ENCODE assay signal across 8 cellular contexts in genomic region chr12:109739747-109740693, GRCh38. TPM values are rescaled to one million over a fixed set of nuclear protein-coding genes. Genes with fewer than 3 reads are reported as not detected.
DNase-seq lines count a peak whose midpoint lies in the region; ATAC-seq and TF ChIP-seq lines count a peak whose summit lies in the region.
"Had no signal": no experiment of that assay in that cellular context is flagged by ENCODE, and none has a peak within 500 bp of the region (broad histone marks: within the 10 kb centered on the region; RNA-seq: fewer than 3 reads in every experiment).

No MANE protein-coding gene starts in this region.

- peaks cover 14% of the 10 kb centered on the region; the same call in 1 of the 2 replicates for H3K27me3 ChIP-seq in IMR-90 (ENCODE audit: control insufficient read depth, insufficient read depth, low read length)
- peaks cover 12% of the 10 kb centered on the region for H3K27me3 ChIP-seq in neural progenitor cell
- H3K27me3 ChIP-seq: transverse colon had no signal

- no peak overlapping the region for H3K56ac ChIP-seq in IMR-90 (ENCODE audit: extremely low read depth, insufficient read depth, low read length)

- no peak overlapping the region for H2BK5ac ChIP-seq in IMR-90 (ENCODE audit: low read depth, low read length, poor library complexity, severe bottlenecking)

- no peak for TF ChIP-seq POLR2A in IMR-90 (IDR thresholded peaks at IDR 0.05; ENCODE audit: low read depth, low read length)

- no peak overlapping the region for H3K27ac ChIP-seq in IMR-90 (ENCODE audit: insufficient read depth, low read length)
- H3K27ac ChIP-seq in neural progenitor cell, result no peak overlapping the region
- H3K27ac ChIP-seq in caudate nucleus (ENCODE audit: low read depth, low read length), result no peak overlapping the region
- H3K27ac ChIP-seq: transverse colon had no signal

- peaks cover 7% of the 10 kb centered on the region; the same call in 1 of the 2 replicates for H3K9me1 ChIP-seq in IMR-90 (ENCODE audit: insufficient read depth, low read length)

- dilution Hi-C loops in IMR-90 (cut with HindIII; ENCODE audit: low sequenced_read_pairs, unreplicated experiment), result no loop called here

- H3K4me3 ChIP-seq in IMR-90 (ENCODE audit: insufficient read depth, low read depth, low read length), result no peak overlapping the region
- no peak overlapping the region for H3K4me3 ChIP-seq in neural progenitor cell
- H3K4me3 ChIP-seq: transverse colon had no signal

- TF ChIP-seq RAD21 in IMR-90 (IDR thresholded peaks at IDR 0.05; ENCODE audit: low read length), result no peak

- no peaks in the 10 kb centered on the region for H3K79me1 ChIP-seq in IMR-90 (ENCODE audit: low read depth in 1 of 2, low read length in 2 of 2)

- H3K4me2 ChIP-seq in IMR-90 (ENCODE audit: low read depth, low read length) (no peak overlapping the region), neural progenitor cell (no peak overlapping the region)

- H3K9me3 ChIP-seq in IMR-90 (ENCODE audit: control insufficient read depth, insufficient read depth, low read length) (no peaks in the 10 kb centered on the region), neural progenitor cell (ENCODE audit: low read depth) (no peaks in the 10 kb centered on the region)
- H3K9me3 ChIP-seq: transverse colon had no signal

- no peak overlapping the region for H2BK15ac ChIP-seq in IMR-90 (ENCODE audit: low read depth, low read length)

- POLR2A ChIA-PET in IMR-90 (lab: Charles Lee; ENCODE audit: unreplicated experiment) (no interaction called here), T-cell (lab: Charles Lee) (interaction anchor here in 1 of 2 donors (0.7 kb wide), 1 partner anchor 239 kb away, joined by 4 read pairs; no protein-coding TSS in a partner anchor)

- peaks cover 16% of the 10 kb centered on the region for H3K27me3 Mint-ChIP-seq in neural progenitor cell (ENCODE audit: insufficient read depth, low read depth)
- peaks cover 12 to 16% of the 10 kb centered on the region in 2 donors for H3K27me3 Mint-ChIP-seq in T-cell

- DNase-seq in ELR (ENCODE audit: low read depth) (peak; percentile 11), IMR-90 (no peak), ecto neural progenitor cell (ENCODE audit: low spot score) (peak; percentile 75), neural progenitor cell (ENCODE audit: low spot score) (peak; percentile 80), T-cell (no peak), caudate nucleus (lab: John Stamatoyannopoulos, UW) (no peak)
- DNase-seq: transverse colon had no signal

- H3K23ac ChIP-seq in IMR-90 (ENCODE audit: low read depth, low read length), result no peak overlapping the region

- intact Hi-C loops in IMR-90 (cut with micrococcal nuclease), result no loop called here

- no peak overlapping the region for H2AK9ac ChIP-seq in IMR-90 (replicated peaks; ENCODE audit: low read depth, low read length, poor library complexity)

- H3K18ac ChIP-seq in IMR-90 (ENCODE audit: low read depth, low read length), result no peak overlapping the region

- H3K14ac ChIP-seq in IMR-90 (replicated peaks; ENCODE audit: low read depth, low read length), result no peak overlapping the region

- H2AFZ ChIP-seq in IMR-90 (replicated peaks; ENCODE audit: low read length, poor library complexity) (peak overlapping the region; percentile 24), neural progenitor cell (replicated peaks) (no peak overlapping the region)

- H3K4ac ChIP-seq in IMR-90 (ENCODE audit: low read depth, low read length), result no peak overlapping the region

- no peak overlapping the region for H4K5ac ChIP-seq in IMR-90 (ENCODE audit: low read depth, low read length)

- H3K36me3 ChIP-seq in IMR-90 (ENCODE audit: control insufficient read depth, insufficient read depth, low read length), result no peaks in the 10 kb centered on the region
- H3K36me3 ChIP-seq in neural progenitor cell, result no peaks in the 10 kb centered on the region
- H3K36me3 ChIP-seq: transverse colon had no signal

- no peak overlapping the region for H4K91ac ChIP-seq in IMR-90 (ENCODE audit: insufficient read depth, low read depth, low read length)

- H4K20me1 ChIP-seq in IMR-90 (ENCODE audit: insufficient read depth, low read length) (no peaks in the 10 kb centered on the region), neural progenitor cell (ENCODE audit: low read depth) (peaks cover 81% of the 10 kb centered on the region)

- in situ Hi-C loops in IMR-90 (cut with MboI; ENCODE audit: low sequenced_read_pairs), result no loop called here

- no peak overlapping the region for H2BK20ac ChIP-seq in IMR-90 (ENCODE audit: low read depth, low read length)

- 0 out of 2 replicates have a peak, but pooled peaks have one; percentile 2 for TF ChIP-seq CTCF in IMR-90 (conservative IDR thresholded peaks at IDR 0.05; ENCODE audit: low read depth, low read length)
- TF ChIP-seq CTCF in neural progenitor cell (IDR thresholded peaks at IDR 0.05), result peak; percentile 77

- H3K4me1 Mint-ChIP-seq in neural progenitor cell, result peaks cover 39% of the 10 kb centered on the region
- H3K4me1 Mint-ChIP-seq in T-cell, result no peaks in the 10 kb centered on the region

- WGBS in IMR-90 (ENCODE audit: extremely low coverage in 2 of 2, insufficient read length in 1 of 2), 2 experiments, result no CpG with 5 or more reads among the region's 18 CpGs

- no peaks in the 10 kb centered on the region for H3K9me3 Mint-ChIP-seq in neural progenitor cell
- H3K9me3 Mint-ChIP-seq in T-cell, result no peaks in the 10 kb centered on the region

- no peak overlapping the region for H3K4me3 Mint-ChIP-seq in neural progenitor cell
- H3K4me3 Mint-ChIP-seq in T-cell, result no peak overlapping the region

- H2AK5ac ChIP-seq in IMR-90 (ENCODE audit: low read depth, low read length), result no peak overlapping the region

- no TSS peak for BruUV-seq in IMR-90 (replicated peaks; lab: Mats Ljungman, UMichigan)

- H3K4me1 ChIP-seq in IMR-90 (ENCODE audit: control insufficient read depth, insufficient read depth, low read length) (peaks cover 5% of the 10 kb centered on the region; the same call in 1 of the 2 replicates), neural progenitor cell (peaks cover 40% of the 10 kb centered on the region)

- no peak overlapping the region for H4K8ac ChIP-seq in IMR-90 (ENCODE audit: low read depth in 2 of 2, low read length in 2 of 2)

- CTCF ChIA-PET in IMR-90 (lab: Yijun Ruan, JAX) (interaction anchor here (1.1 kb wide), 1 partner anchor 26 kb away, joined by 3 read pairs; the partner anchor contains the start of gene FAM222A), T-cell (lab: Charles Lee) (interaction anchor here in 1 of 2 donors (0.6 kb wide), 1 partner anchor 527 kb away, joined by 3 read pairs; no protein-coding TSS in a partner anchor)

- H3K9ac ChIP-seq in IMR-90 (ENCODE audit: low read depth, low read length), result no peak overlapping the region
- H3K9ac ChIP-seq in neural progenitor cell, result no peak overlapping the region

- H3K27ac Mint-ChIP-seq in neural progenitor cell (no peak overlapping the region), T-cell (no peak overlapping the region)

- H3K79me2 ChIP-seq in neural progenitor cell (ENCODE audit: low read depth), result no peaks in the 10 kb centered on the region

- ATAC-seq in IMR-90 (ENCODE audit: low read depth) (no peak), T-cell (replicated peaks in 1 of 4) (no peak), HG02938 (IDR thresholded peaks at IDR 0.05; ENCODE audit: unreplicated experiment) (no peak)

- H3F3A ChIP-seq in neural progenitor cell (ENCODE audit: low read depth), result no peaks in the 10 kb centered on the region

- H3K36me3 Mint-ChIP-seq in neural progenitor cell, result no peaks in the 10 kb centered on the region
- H3K36me3 Mint-ChIP-seq in T-cell, result no peaks in the 10 kb centered on the region

- no peak overlapping the region for H2BK120ac ChIP-seq in IMR-90 (ENCODE audit: low read depth, low read length)

TF ChIP-seq in IMR-90, 13 proteins besides CTCF, POLR2A, EP300 and RAD21:
- TF ChIP-seq NFE2L2 (IDR thresholded peaks at IDR 0.05; ENCODE audit: low read depth, low read length) (no peak), CEBPB (IDR thresholded peaks at IDR 0.05; ENCODE audit: low read depth, low read length) (no peak), MAFK (IDR thresholded peaks at IDR 0.05; ENCODE audit: low read depth, low read length) (no peak), FOS (IDR thresholded peaks at IDR 0.05; ENCODE audit: low read depth, low read length) (no peak), RFX5 (IDR thresholded peaks at IDR 0.05; ENCODE audit: low read depth, low read length) (no peak), MAZ (IDR thresholded peaks at IDR 0.05; ENCODE audit: borderline replicate concordance, low read depth, low read length) (no peak), CHD1 (IDR thresholded peaks at IDR 0.05; ENCODE audit: low read depth, low read length) (no peak), MXI1 (IDR thresholded peaks at IDR 0.05; ENCODE audit: borderline replicate concordance, low read depth, low read length) (no peak), USF2 (IDR thresholded peaks at IDR 0.05; ENCODE audit: low read depth, low read length) (no peak), ELK1 (IDR thresholded peaks at IDR 0.05; ENCODE audit: borderline replicate concordance, low read depth, low read length) (no peak), BHLHE40 (IDR thresholded peaks at IDR 0.05; ENCODE audit: low read depth, low read length) (no peak), RCOR1 (IDR thresholded peaks at IDR 0.05; ENCODE audit: insufficient replicate concordance, low read length) (no peak), SMC3 (IDR thresholded peaks at IDR 0.05; ENCODE audit: low read depth, low read length) (no peak)

RNA-seq across cellular contexts. Expression of gene FAM222A, which starts 26.4 kb away (rescaled TPM):
- under 0.01 TPM in 2 replicates for total RNA-seq in IMR-90 (2012; rRNA removed)
- 0.32 and 0.43 TPM in 2 replicates for polyA plus RNA-seq in IMR-90 (2012; rRNA removed)
- polyA plus RNA-seq in IMR-90 (2012; cell fraction: cytosol; rRNA removed), result 0.30 and 0.31 TPM in 2 replicates
- polyA plus RNA-seq in IMR-90 (2012; cell fraction: nucleus; rRNA removed; ENCODE audit: low replicate concordance), result 0.08 and 0.27 TPM in 2 replicates
- 2.5 and 10.6 TPM in 2 replicates for total RNA-seq in neural progenitor cell (ENCODE audit: low replicate concordance)
- 1 to 10 TPM in 4 of 5 donors, under 1 TPM in 1; 0.95 to 4.2 (median 1.6) TPM for total RNA-seq in T-cell

Comparison
In these comparisons a context has a peak if more than half of its experiments do, and no peak if none do; other contexts are left out.
1. DNase-seq: peak in ELR (single experiment), ecto neural progenitor cell (single experiment) and neural progenitor cell (single experiment); none in IMR-90 (single experiment), T-cell (0 of 34) and caudate nucleus (0 of 61).